Comparison of ENCODE assay signal across 2 cellular contexts in genomic region chr7:23430902-23431259, GRCh38.
TF ChIP-seq lines count a peak whose summit lies in the region.

No MANE protein-coding gene starts in this region.

TF ChIP-seq in A549, 52 proteins besides CTCF, POLR2A, EP300 and RAD21 (continued from another document):
- TF ChIP-seq POLR2AphosphoS2 (conservative IDR thresholded peaks at IDR 0.05; ENCODE audit: low read length) (no peak), ATOH8 (CRISPR knock-in tag; IDR thresholded peaks at IDR 0.05; ENCODE audit: low read depth) (no peak), HEYL (CRISPR knock-in tag; IDR thresholded peaks at IDR 0.05) (no peak), RCOR1 (IDR thresholded peaks at IDR 0.05; ENCODE audit: low read depth, low read length) (no peak), TP53 (CRISPR knock-in tag; IDR thresholded peaks at IDR 0.05) (no peak), RFX5 (IDR thresholded peaks at IDR 0.05) (no peak), FOSL2 (IDR thresholded peaks at IDR 0.05) (no peak), FOSL2 (CRISPR knock-in tag; IDR thresholded peaks at IDR 0.05) (no peak), MAZ (IDR thresholded peaks at IDR 0.05; ENCODE audit: borderline replicate concordance, low read depth, low read length) (no peak), HMGXB4 (CRISPR knock-in tag; IDR thresholded peaks at IDR 0.05; ENCODE audit: borderline replicate concordance) (no peak), JUNB (IDR thresholded peaks at IDR 0.05) (no peak), NPAS2 (CRISPR knock-in tag; IDR thresholded peaks at IDR 0.05; ENCODE audit: borderline replicate concordance) (no peak)
- TF ChIP-seq, protein P1, sequence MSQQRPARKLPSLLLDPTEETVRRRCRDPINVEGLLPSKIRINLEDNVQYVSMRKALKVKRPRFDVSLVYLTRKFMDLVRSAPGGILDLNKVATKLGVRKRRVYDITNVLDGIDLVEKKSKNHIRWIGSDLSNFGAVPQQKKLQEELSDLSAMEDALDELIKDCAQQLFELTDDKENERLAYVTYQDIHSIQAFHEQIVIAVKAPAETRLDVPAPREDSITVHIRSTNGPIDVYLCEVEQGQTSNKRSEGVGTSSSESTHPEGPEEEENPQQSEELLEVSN (IDR thresholded peaks at IDR 0.05; ENCODE audit: borderline replicate concordance, low read depth), result no peak
- TF ChIP-seq, protein P2, sequence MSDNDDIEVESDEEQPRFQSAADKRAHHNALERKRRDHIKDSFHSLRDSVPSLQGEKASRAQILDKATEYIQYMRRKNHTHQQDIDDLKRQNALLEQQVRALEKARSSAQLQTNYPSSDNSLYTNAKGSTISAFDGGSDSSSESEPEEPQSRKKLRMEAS (IDR thresholded peaks at IDR 0.05), result no peak
- TF ChIP-seq, protein P3, sequence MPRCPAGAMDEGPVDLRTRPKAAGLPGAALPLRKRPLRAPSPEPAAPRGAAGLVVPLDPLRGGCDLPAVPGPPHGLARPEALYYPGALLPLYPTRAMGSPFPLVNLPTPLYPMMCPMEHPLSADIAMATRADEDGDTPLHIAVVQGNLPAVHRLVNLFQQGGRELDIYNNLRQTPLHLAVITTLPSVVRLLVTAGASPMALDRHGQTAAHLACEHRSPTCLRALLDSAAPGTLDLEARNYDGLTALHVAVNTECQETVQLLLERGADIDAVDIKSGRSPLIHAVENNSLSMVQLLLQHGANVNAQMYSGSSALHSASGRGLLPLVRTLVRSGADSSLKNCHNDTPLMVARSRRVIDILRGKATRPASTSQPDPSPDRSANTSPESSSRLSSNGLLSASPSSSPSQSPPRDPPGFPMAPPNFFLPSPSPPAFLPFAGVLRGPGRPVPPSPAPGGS (IDR thresholded peaks at IDR 0.05), result no peak
TF ChIP-seq in A549: peak in this region for 0.

TF ChIP-seq in SK-N-SH treated with all-trans-retinoic acid at 6 μM for 48 hours, 23 proteins besides CTCF, POLR2A, EP300 and RAD21 (continued from another document):
- TF ChIP-seq OSR1 (CRISPR knock-in tag; IDR thresholded peaks at IDR 0.05), result no peak
- no peak for TF ChIP-seq SNAI2 (CRISPR knock-in tag; IDR thresholded peaks at IDR 0.05)
- no peak for TF ChIP-seq TCF4 (CRISPR knock-in tag; IDR thresholded peaks at IDR 0.05; ENCODE audit: borderline replicate concordance)
- no peak for TF ChIP-seq ESRRG (CRISPR knock-in tag; IDR thresholded peaks at IDR 0.05)
- no peak for TF ChIP-seq ARNTL (CRISPR knock-in tag; IDR thresholded peaks at IDR 0.05; ENCODE audit: borderline replicate concordance, low read depth)
- TF ChIP-seq ZNF565 (CRISPR knock-in tag; conservative IDR thresholded peaks at IDR 0.05; ENCODE audit: low read depth), result no peak
- TF ChIP-seq, protein P4, sequence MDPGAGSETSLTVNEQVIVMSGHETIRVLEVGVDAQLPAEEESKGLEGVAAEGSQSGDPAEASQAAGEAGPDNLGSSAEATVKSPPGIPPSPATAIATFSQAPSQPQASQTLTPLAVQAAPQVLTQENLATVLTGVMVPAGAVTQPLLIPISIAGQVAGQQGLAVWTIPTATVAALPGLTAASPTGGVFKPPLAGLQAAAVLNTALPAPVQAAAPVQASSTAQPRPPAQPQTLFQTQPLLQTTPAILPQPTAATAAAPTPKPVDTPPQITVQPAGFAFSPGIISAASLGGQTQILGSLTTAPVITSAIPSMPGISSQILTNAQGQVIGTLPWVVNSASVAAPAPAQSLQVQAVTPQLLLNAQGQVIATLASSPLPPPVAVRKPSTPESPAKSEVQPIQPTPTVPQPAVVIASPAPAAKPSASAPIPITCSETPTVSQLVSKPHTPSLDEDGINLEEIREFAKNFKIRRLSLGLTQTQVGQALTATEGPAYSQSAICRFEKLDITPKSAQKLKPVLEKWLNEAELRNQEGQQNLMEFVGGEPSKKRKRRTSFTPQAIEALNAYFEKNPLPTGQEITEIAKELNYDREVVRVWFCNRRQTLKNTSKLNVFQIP (CRISPR knock-in tag; IDR thresholded peaks at IDR 0.05; ENCODE audit: borderline replicate concordance, low read depth), result no peak
- TF ChIP-seq CSDC2 (CRISPR knock-in tag; IDR thresholded peaks at IDR 0.05), result no peak
- TF ChIP-seq, protein P5, sequence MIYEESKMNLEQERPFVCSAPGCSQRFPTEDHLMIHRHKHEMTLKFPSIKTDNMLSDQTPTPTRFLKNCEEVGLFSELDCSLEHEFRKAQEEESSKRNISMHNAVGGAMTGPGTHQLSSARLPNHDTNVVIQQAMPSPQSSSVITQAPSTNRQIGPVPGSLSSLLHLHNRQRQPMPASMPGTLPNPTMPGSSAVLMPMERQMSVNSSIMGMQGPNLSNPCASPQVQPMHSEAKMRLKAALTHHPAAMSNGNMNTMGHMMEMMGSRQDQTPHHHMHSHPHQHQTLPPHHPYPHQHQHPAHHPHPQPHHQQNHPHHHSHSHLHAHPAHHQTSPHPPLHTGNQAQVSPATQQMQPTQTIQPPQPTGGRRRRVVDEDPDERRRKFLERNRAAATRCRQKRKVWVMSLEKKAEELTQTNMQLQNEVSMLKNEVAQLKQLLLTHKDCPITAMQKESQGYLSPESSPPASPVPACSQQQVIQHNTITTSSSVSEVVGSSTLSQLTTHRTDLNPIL (CRISPR knock-in tag; IDR thresholded peaks at IDR 0.05; ENCODE audit: low read depth), result no peak
- no peak for TF ChIP-seq GLIS3 (CRISPR knock-in tag; IDR thresholded peaks at IDR 0.05)
- TF ChIP-seq ZC3H10 (CRISPR knock-in tag; IDR thresholded peaks at IDR 0.05), result no peak
- TF ChIP-seq TSHZ2 (CRISPR knock-in tag; IDR thresholded peaks at IDR 0.05), result no peak
- TF ChIP-seq ISL1 (CRISPR knock-in tag; IDR thresholded peaks at IDR 0.05), result no peak
- no peak for TF ChIP-seq PATZ1 (CRISPR knock-in tag; IDR thresholded peaks at IDR 0.05; ENCODE audit: borderline replicate concordance)
- no peak for TF ChIP-seq TOX (CRISPR knock-in tag; IDR thresholded peaks at IDR 0.05; ENCODE audit: borderline replicate concordance)
